ENCODE assay signal across 14 cellular contexts in the genomic region with DNA sequence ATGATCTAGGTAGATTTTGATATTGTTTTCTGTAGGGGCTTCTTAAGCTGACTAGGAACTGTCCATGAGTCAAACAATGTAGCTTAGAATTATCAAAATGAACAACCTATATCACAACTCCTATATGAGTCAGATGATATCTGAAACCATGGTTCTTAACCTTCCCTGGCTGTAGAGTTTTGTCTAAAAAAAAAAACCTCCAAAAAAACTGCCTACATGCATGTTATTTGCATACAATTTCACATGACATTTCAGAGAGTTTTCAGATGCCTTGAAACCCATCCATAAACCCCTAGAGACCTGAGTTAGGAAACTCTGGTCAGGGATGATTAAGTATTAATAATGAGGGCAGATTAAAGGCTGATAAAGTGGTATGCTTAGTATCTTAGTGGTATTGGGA.
DNase-seq lines count a peak whose midpoint lies in the region; ATAC-seq and TF ChIP-seq lines count a peak whose summit lies in the region.
"Had no signal": no experiment of that assay in that cellular context is flagged by ENCODE, and none has a peak within 500 bp of the region (broad histone marks: within the 10 kb centered on the region; RNA-seq: fewer than 3 reads in every experiment).

No MANE protein-coding gene starts in this region.

- no peaks in the 10 kb centered on the region for H3K36me3 Mint-ChIP-seq in activated CD8-positive, alpha-beta T cell treated with anti-CD3 and anti-CD28 coated beads for 36 hours (ENCODE audit: low read depth)
- H3K36me3 Mint-ChIP-seq in activated CD8-positive, alpha-beta T cell treated with anti-CD3 and anti-CD28 coated beads, Interleukin-2, amount 10 ng/mL, durations not matched to agents 7 days and 5 days (ENCODE audit: low read depth) = peaks cover 2% of the 10 kb centered on the region
- H3K36me3 Mint-ChIP-seq in stimulated activated naive B cell treated with anti-CD40 and anti-IgM and Interleukin-4, amounts not matched to agents 10 μg/mL and 1 μg/mL and 100 μg/mL, for 72 hours = peaks cover 8 to 12% of the 10 kb centered on the region in 2 donors
- no peaks in the 10 kb centered on the region for H3K36me3 Mint-ChIP-seq in activated CD4-positive, alpha-beta T cell treated with anti-CD3 and anti-CD28 coated beads, Interleukin-2, amount 10 ng/mL, durations not matched to agents 24 days and 14 days (ENCODE audit: low read depth)

- POLR2A ChIA-PET in activated CD8-positive, alpha-beta T cell treated with anti-CD3 and anti-CD28 coated beads for 36 hours (lab: Charles Lee) = no interaction called here
- POLR2A ChIA-PET in activated CD8-positive, alpha-beta T cell treated with anti-CD3 and anti-CD28 coated beads, Interleukin-2, amount 10 ng/mL, durations not matched to agents 7 days and 5 days (lab: Charles Lee) = no interaction called here

- no peak overlapping the region for H3K4me3 Mint-ChIP-seq in activated CD8-positive, alpha-beta T cell treated with anti-CD3 and anti-CD28 coated beads for 36 hours
- H3K4me3 Mint-ChIP-seq in activated CD8-positive, alpha-beta T cell treated with anti-CD3 and anti-CD28 coated beads, Interleukin-2, amount 10 ng/mL, durations not matched to agents 7 days and 5 days = no peak overlapping the region
- no peak overlapping the region for H3K4me3 Mint-ChIP-seq in stimulated activated naive B cell treated with anti-CD40 and anti-IgM and Interleukin-4, amounts not matched to agents 10 μg/mL and 1 μg/mL and 100 μg/mL, for 72 hours
- H3K4me3 Mint-ChIP-seq in activated CD4-positive, alpha-beta T cell treated with anti-CD3 and anti-CD28 coated beads, Interleukin-2, amount 10 ng/mL, durations not matched to agents 24 days and 14 days = no peak overlapping the region

- no peak for TF ChIP-seq CTCF in activated CD8-positive, alpha-beta T cell treated with anti-CD3 and anti-CD28 coated beads for 36 hours (IDR thresholded peaks at IDR 0.05)

- no peaks in the 10 kb centered on the region for H3K27me3 Mint-ChIP-seq in activated CD8-positive, alpha-beta T cell treated with anti-CD3 and anti-CD28 coated beads for 36 hours
- H3K27me3 Mint-ChIP-seq in activated CD8-positive, alpha-beta T cell treated with anti-CD3 and anti-CD28 coated beads, Interleukin-2, amount 10 ng/mL, durations not matched to agents 7 days and 5 days (ENCODE audit: low read depth) = no peaks in the 10 kb centered on the region
- H3K27me3 Mint-ChIP-seq in stimulated activated naive B cell treated with anti-CD40 and anti-IgM and Interleukin-4, amounts not matched to agents 10 μg/mL and 1 μg/mL and 100 μg/mL, for 72 hours = no peaks in the 10 kb centered on the region
- no peaks in the 10 kb centered on the region for H3K27me3 Mint-ChIP-seq in activated CD4-positive, alpha-beta T cell treated with anti-CD3 and anti-CD28 coated beads, Interleukin-2, amount 10 ng/mL, durations not matched to agents 24 days and 14 days

- no peaks in the 10 kb centered on the region for H3K9me3 Mint-ChIP-seq in activated CD8-positive, alpha-beta T cell treated with anti-CD3 and anti-CD28 coated beads for 36 hours
- no peaks in the 10 kb centered on the region for H3K9me3 Mint-ChIP-seq in activated CD8-positive, alpha-beta T cell treated with anti-CD3 and anti-CD28 coated beads, Interleukin-2, amount 10 ng/mL, durations not matched to agents 7 days and 5 days (ENCODE audit: insufficient read depth)
- H3K9me3 Mint-ChIP-seq in stimulated activated naive B cell treated with anti-CD40 and anti-IgM and Interleukin-4, amounts not matched to agents 10 μg/mL and 1 μg/mL and 100 μg/mL, for 72 hours = peaks cover 0 to 4% of the 10 kb centered on the region in 2 donors
- H3K9me3 Mint-ChIP-seq in activated CD4-positive, alpha-beta T cell treated with anti-CD3 and anti-CD28 coated beads, Interleukin-2, amount 10 ng/mL, durations not matched to agents 24 days and 14 days = peaks cover 9% of the 10 kb centered on the region

- DNase-seq in activated CD8-positive, alpha-beta T cell treated with anti-CD3 and anti-CD28 coated beads for 36 hours = no peak
- no peak for DNase-seq in activated CD8-positive, alpha-beta T cell treated with anti-CD3 and anti-CD28 coated beads, Interleukin-2, amount 10 ng/mL, durations not matched to agents 7 days and 5 days
- DNase-seq in stimulated activated naive B cell treated with anti-CD40 and anti-IgM and Interleukin-4, amounts not matched to agents 10 μg/mL and 1 μg/mL and 100 μg/mL, for 72 hours = no peak
- DNase-seq in NCI-H82 (lab: John Stamatoyannopoulos, UW) (no peak), NCI-H524 (lab: John Stamatoyannopoulos, UW) (no peak)
- no peak for DNase-seq in activated CD4-positive, alpha-beta T cell treated with anti-CD3 and anti-CD28 coated beads, Interleukin-2, amount 10 ng/mL, durations not matched to agents 24 days and 14 days
- DNase-seq: DMS 273 treated with DMSO at 0.1 percent for 48 hours; NCI-H187 treated with DMSO at 0.1 percent for 48 hours; stimulated activated naive CD4-positive, alpha-beta T cell treated with Interleukin-2 at 50 U/mL for 16 hours; T1000 had no signal

- peak; percentile 91 for ATAC-seq in activated CD8-positive, alpha-beta T cell treated with anti-CD3 and anti-CD28 coated beads for 36 hours
- no peak for ATAC-seq in activated CD8-positive, alpha-beta T cell treated with anti-CD3 and anti-CD28 coated beads, Interleukin-2, amount 10 ng/mL, durations not matched to agents 7 days and 5 days
- ATAC-seq in HG02571 (IDR thresholded peaks at IDR 0.05; ENCODE audit: unreplicated experiment) (peak; percentile 85), HG03378 (IDR thresholded peaks at IDR 0.05; ENCODE audit: unreplicated experiment) (peak; percentile 94)
- ATAC-seq in stimulated activated naive B cell treated with anti-CD40 and anti-IgM and Interleukin-4, amounts not matched to agents 10 μg/mL and 1 μg/mL and 100 μg/mL, for 72 hours (replicated peaks) = peak; percentile 87 to 94
- ATAC-seq: A549, Panc1 had no signal

- no peak overlapping the region for H3K27ac Mint-ChIP-seq in activated CD8-positive, alpha-beta T cell treated with anti-CD3 and anti-CD28 coated beads for 36 hours
- H3K27ac Mint-ChIP-seq in activated CD8-positive, alpha-beta T cell treated with anti-CD3 and anti-CD28 coated beads, Interleukin-2, amount 10 ng/mL, durations not matched to agents 7 days and 5 days = no peak overlapping the region
- H3K27ac Mint-ChIP-seq in stimulated activated naive B cell treated with anti-CD40 and anti-IgM and Interleukin-4, amounts not matched to agents 10 μg/mL and 1 μg/mL and 100 μg/mL, for 72 hours = peak overlapping the region; percentile 34
- no peak overlapping the region for H3K27ac Mint-ChIP-seq in activated CD4-positive, alpha-beta T cell treated with anti-CD3 and anti-CD28 coated beads, Interleukin-2, amount 10 ng/mL, durations not matched to agents 24 days and 14 days

- intact Hi-C loops in activated CD8-positive, alpha-beta T cell treated with anti-CD3 and anti-CD28 coated beads for 36 hours (cut with micrococcal nuclease) = no loop called here
- intact Hi-C loops in activated CD4-positive, alpha-beta T cell treated with anti-CD3 and anti-CD28 coated beads, Interleukin-2, amount 10 ng/mL, durations not matched to agents 24 days and 14 days (cut with micrococcal nuclease) = loop anchor here (2.0 to 5.0 kb wide), 2 partner anchors 112 to 154 kb away; no protein-coding TSS in a partner anchor

- CTCF ChIA-PET in activated CD8-positive, alpha-beta T cell treated with anti-CD3 and anti-CD28 coated beads for 36 hours (lab: Charles Lee) = interaction anchor here (1.1 kb wide), 1 partner anchor 10 kb away, joined by 3 read pairs; no protein-coding TSS in a partner anchor
- CTCF ChIA-PET in activated CD8-positive, alpha-beta T cell treated with anti-CD3 and anti-CD28 coated beads, Interleukin-2, amount 10 ng/mL, durations not matched to agents 7 days and 5 days (lab: Charles Lee) = interaction anchor here (1.1 kb wide), 1 partner anchor 156 kb away, joined by 4 read pairs; no protein-coding TSS in a partner anchor

- peaks cover 40% of the 10 kb centered on the region for H3K4me1 Mint-ChIP-seq in activated CD8-positive, alpha-beta T cell treated with anti-CD3 and anti-CD28 coated beads for 36 hours (ENCODE audit: low read depth)
- peaks cover 26% of the 10 kb centered on the region for H3K4me1 Mint-ChIP-seq in activated CD8-positive, alpha-beta T cell treated with anti-CD3 and anti-CD28 coated beads, Interleukin-2, amount 10 ng/mL, durations not matched to agents 7 days and 5 days (ENCODE audit: low read depth)
- H3K4me1 Mint-ChIP-seq in stimulated activated naive B cell treated with anti-CD40 and anti-IgM and Interleukin-4, amounts not matched to agents 10 μg/mL and 1 μg/mL and 100 μg/mL, for 72 hours = peaks cover 8 to 22% of the 10 kb centered on the region in 2 donors
- peaks cover 6% of the 10 kb centered on the region for H3K4me1 Mint-ChIP-seq in activated CD4-positive, alpha-beta T cell treated with anti-CD3 and anti-CD28 coated beads, Interleukin-2, amount 10 ng/mL, durations not matched to agents 24 days and 14 days
